ENCODE assay signal across 8 cellular contexts in genomic region chr1:145822779-145823331, GRCh38. TPM values are rescaled to one million over a fixed set of nuclear protein-coding genes. Genes with fewer than 3 reads are reported as not detected.
DNase-seq lines count a peak whose midpoint lies in the region; ATAC-seq and TF ChIP-seq lines count a peak whose summit lies in the region.
"Not testable (repeated sequence)": the region's sequence is repeated elsewhere in the genome, so short reads cannot be mapped to it uniquely, and the experiment has no call there.

No MANE protein-coding gene starts in this region.

- peak overlapping the region; percentile 46 for H3K4me3 Mint-ChIP-seq in activated naive CD4-positive, alpha-beta T cell treated with anti-CD3 and anti-CD28 coated beads, Interleukin-2, amount 10 ng/mL, durations not matched to agents 7 days and 5 days
- H3K4me3 Mint-ChIP-seq in memory B cell, result not testable (repeated sequence)

- H3K27ac ChIP-seq in breast epithelium, result peak overlapping the region in 1 of 2 donors; percentile 66

- peak overlapping the region; percentile 36 for H3K4me3 ChIP-seq in AG04449 (ENCODE audit: low read depth, low read length)
- H3K4me3 ChIP-seq in GM12875 (ENCODE audit: low read depth, low read length), result peak overlapping the region; percentile 21
- H3K4me3 ChIP-seq in breast epithelium, result peak overlapping the region in 2 of 3 donors; percentile 13 to 85
- peak overlapping the region; percentile 36 for H3K4me3 ChIP-seq in fibroblast of pulmonary artery (replicated peaks; ENCODE audit: low read depth, low read length)
- peak overlapping the region; percentile 56 for H3K4me3 ChIP-seq in skeletal muscle satellite cell (ENCODE audit: low read length)

- peaks cover 23% of the 10 kb centered on the region for H3K36me3 Mint-ChIP-seq in activated naive CD4-positive, alpha-beta T cell treated with anti-CD3 and anti-CD28 coated beads, Interleukin-2, amount 10 ng/mL, durations not matched to agents 7 days and 5 days
- peaks cover 18% of the 10 kb centered on the region for H3K36me3 Mint-ChIP-seq in memory B cell

- not testable (repeated sequence) for H3K9me3 ChIP-seq in breast epithelium; skeletal muscle satellite cell (replicated peaks; ENCODE audit: low read length)

- peak overlapping the region; percentile 64 for H3K4me2 ChIP-seq in skeletal muscle satellite cell (ENCODE audit: low read length)

- H3K27me3 ChIP-seq in breast epithelium; skeletal muscle satellite cell (ENCODE audit: control insufficient read depth, insufficient read depth, low read length): not testable (repeated sequence)

- POLR2A ChIA-PET in AG04449 (lab: Yijun Ruan, JAX), result not testable (repeated sequence)

- peak; percentile 6; the same call in 1 of the 3 replicates for ATAC-seq in SK-N-SH treated with all-trans-retinoic acid at 6 μM for 48 hours
- ATAC-seq in memory B cell (ENCODE audit: low read depth), result not testable (repeated sequence)

- not testable (repeated sequence) for H3K4me1 ChIP-seq in breast epithelium
- peaks cover 11% of the 10 kb centered on the region for H3K4me1 ChIP-seq in skeletal muscle satellite cell (ENCODE audit: control insufficient read depth, insufficient read depth, low read length)

- CTCF ChIA-PET in AG04449 (lab: Yijun Ruan, JAX); activated naive CD4-positive, alpha-beta T cell treated with anti-CD3 and anti-CD28 coated beads, Interleukin-2, amount 10 ng/mL, durations not matched to agents 7 days and 5 days (lab: Charles Lee): not testable (repeated sequence)

- intact Hi-C loops in breast epithelium (cut with DNase I; ENCODE audit: low total_unique reads), result not testable (repeated sequence)

- DNase-seq in AG04449 (ENCODE audit: low read depth, low spot score); activated naive CD4-positive, alpha-beta T cell treated with anti-CD3 and anti-CD28 coated beads, Interleukin-2, amount 10 ng/mL, durations not matched to agents 7 days and 5 days; breast epithelium (ENCODE audit: low spot score in 2 of 2); fibroblast of pulmonary artery (ENCODE audit: low read depth); memory B cell (ENCODE audit: low spot score in 2 of 2): not testable (repeated sequence)

- TF ChIP-seq POLR2A in breast epithelium (IDR thresholded peaks at IDR 0.05), result not testable (repeated sequence)

- TF ChIP-seq CTCF in AG04449 (IDR thresholded peaks at IDR 0.05; ENCODE audit: insufficient read depth, low read length, missing control alignments); GM12875 (IDR thresholded peaks at IDR 0.05; ENCODE audit: borderline replicate concordance, insufficient read depth, low read depth, low read length); breast epithelium (IDR thresholded peaks at IDR 0.05); fibroblast of pulmonary artery (IDR thresholded peaks at IDR 0.05; ENCODE audit: low read length, missing control alignments): not testable (repeated sequence)

- not testable (repeated sequence) for H3K27ac Mint-ChIP-seq in activated naive CD4-positive, alpha-beta T cell treated with anti-CD3 and anti-CD28 coated beads, Interleukin-2, amount 10 ng/mL, durations not matched to agents 7 days and 5 days
- peak overlapping the region; percentile 89 for H3K27ac Mint-ChIP-seq in memory B cell

- H3K9me3 Mint-ChIP-seq in activated naive CD4-positive, alpha-beta T cell treated with anti-CD3 and anti-CD28 coated beads, Interleukin-2, amount 10 ng/mL, durations not matched to agents 7 days and 5 days; memory B cell: not testable (repeated sequence)

- not testable (repeated sequence) for H3K27me3 Mint-ChIP-seq in activated naive CD4-positive, alpha-beta T cell treated with anti-CD3 and anti-CD28 coated beads, Interleukin-2, amount 10 ng/mL, durations not matched to agents 7 days and 5 days; memory B cell

- peaks cover 34% of the 10 kb centered on the region for H3K4me1 Mint-ChIP-seq in activated naive CD4-positive, alpha-beta T cell treated with anti-CD3 and anti-CD28 coated beads, Interleukin-2, amount 10 ng/mL, durations not matched to agents 7 days and 5 days
- H3K4me1 Mint-ChIP-seq in memory B cell, result not testable (repeated sequence)

- H3K9ac ChIP-seq in skeletal muscle satellite cell (ENCODE audit: low read depth, low read length), result not testable (repeated sequence)

- H3K36me3 ChIP-seq in breast epithelium, result not testable (repeated sequence)
- peaks cover 19% of the 10 kb centered on the region for H3K36me3 ChIP-seq in skeletal muscle satellite cell (ENCODE audit: insufficient read depth, low read length)

RNA-seq across cellular contexts. Expression of gene RNF115, which starts 1.0 kb away (rescaled TPM):
- total RNA-seq in breast epithelium, result 10 to 100 TPM; 24.3 to 28.2 (median 26.1) TPM
- total RNA-seq in skeletal muscle satellite cell (2012; rRNA removed), result 11.1 and 12.7 TPM in 2 replicates

RNA-seq across cellular contexts. Expression of gene POLR3C, which starts 1.1 kb away (rescaled TPM):
- total RNA-seq in breast epithelium, result 10 to 100 TPM; 40.5 to 50.3 (median 40.6) TPM
- total RNA-seq in skeletal muscle satellite cell (2012; rRNA removed), result 44.9 and 47.0 TPM in 2 replicates

RNA-seq across cellular contexts. Expression of gene NUDT17, which starts 22.6 kb away (rescaled TPM):
- 1 to 10 TPM; 2.5 to 4.0 (median 3.3) TPM for total RNA-seq in breast epithelium
- 1.1 and 2.3 TPM in 2 replicates for total RNA-seq in skeletal muscle satellite cell (2012; rRNA removed)

RNA-seq across cellular contexts. Expression of gene PIAS3, which starts 36.0 kb away (rescaled TPM):
- total RNA-seq in breast epithelium, result 10 to 100 TPM; 14.1 to 53.3 (median 31.8) TPM
- 16.5 and 25.3 TPM in 2 replicates for total RNA-seq in skeletal muscle satellite cell (2012; rRNA removed)
